Comparison of ENCODE assay signal across 26 cellular contexts in the genomic region with DNA sequence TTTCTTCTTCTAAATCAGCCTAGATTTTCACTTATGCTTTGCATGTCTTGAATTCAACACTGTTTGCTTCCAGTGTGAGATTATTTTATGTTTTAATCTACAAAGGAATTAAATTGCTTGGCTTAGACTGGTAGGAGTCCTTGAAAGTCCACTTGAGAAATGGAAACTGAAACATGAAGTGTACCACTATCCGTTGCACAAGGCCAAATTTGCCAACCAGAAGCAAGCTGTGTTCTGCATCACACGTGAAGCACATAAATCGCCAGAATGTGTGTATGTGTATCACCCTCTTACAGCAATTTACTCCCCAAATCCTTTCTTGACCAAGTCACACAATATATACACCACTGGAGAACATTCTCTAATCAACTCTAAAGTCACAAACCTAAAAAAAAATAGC. TPM values are rescaled to one million over a fixed set of nuclear protein-coding genes. Genes with fewer than 3 reads are reported as not detected.
DNase-seq lines count a peak whose midpoint lies in the region; ATAC-seq, FAIRE-seq and TF ChIP-seq lines count a peak whose summit lies in the region.
"Had no signal": no experiment of that assay in that cellular context is flagged by ENCODE, and none has a peak within 500 bp of the region (broad histone marks: within the 10 kb centered on the region; RNA-seq: fewer than 3 reads in every experiment).

No MANE protein-coding gene starts in this region.

- intact Hi-C loops in psoas muscle (cut with DNase I) (no loop called here), colonic mucosa (cut with DNase I) (loop anchor here (10.0 kb wide), 1 partner anchor 80 kb away; no protein-coding TSS in a partner anchor), ascending aorta (cut with DNase I) (no loop called here)

- H3K36me3 ChIP-seq in endocrine pancreas (ENCODE audit: control insufficient read depth, insufficient read depth, low read length), result no peaks in the 10 kb centered on the region
- no peaks in the 10 kb centered on the region for H3K36me3 ChIP-seq in psoas muscle (ENCODE audit: insufficient read depth in 1 of 2, low read depth in 1 of 2)
- H3K36me3 ChIP-seq in colonic mucosa, result no peaks in the 10 kb centered on the region
- no peaks in the 10 kb centered on the region for H3K36me3 ChIP-seq in ascending aorta
- H3K36me3 ChIP-seq: gastroesophageal sphincter, left ventricle myocardium inferior, upper lobe of left lung had no signal

- no peaks in the 10 kb centered on the region for H3K4me1 ChIP-seq in endocrine pancreas (ENCODE audit: control insufficient read depth, insufficient read depth, low read length)
- peaks cover 19% of the 10 kb centered on the region for H3K4me1 ChIP-seq in psoas muscle
- no peaks in the 10 kb centered on the region for H3K4me1 ChIP-seq in colonic mucosa
- no peaks in the 10 kb centered on the region for H3K4me1 ChIP-seq in ascending aorta

- TF ChIP-seq CTCF in psoas muscle (IDR thresholded peaks at IDR 0.05), result no peak
- no peak for TF ChIP-seq CTCF in colonic mucosa (IDR thresholded peaks at IDR 0.05)
- TF ChIP-seq CTCF in ascending aorta (IDR thresholded peaks at IDR 0.05), result no peak

- H3K4me3 ChIP-seq in endocrine pancreas (ENCODE audit: control insufficient read depth, insufficient read depth, low read length), result peak overlapping the region; percentile 7
- H3K4me3 ChIP-seq in psoas muscle, result peak overlapping the region; percentile 27
- no peak overlapping the region for H3K4me3 ChIP-seq in colonic mucosa
- H3K4me3 ChIP-seq in ascending aorta, result no peak overlapping the region
- H3K4me3 ChIP-seq: gastroesophageal sphincter, left ventricle myocardium inferior, upper lobe of left lung had no signal

- H3K27me3 ChIP-seq in endocrine pancreas (ENCODE audit: control insufficient read depth, insufficient read depth, low read length), result no peaks in the 10 kb centered on the region
- peaks cover 0 to 5% (median 0%) of the 10 kb centered on the region in 3 donors for H3K27me3 ChIP-seq in psoas muscle (ENCODE audit: insufficient read depth in 3 of 3, low read length in 2 of 3)
- no peaks in the 10 kb centered on the region for H3K27me3 ChIP-seq in colonic mucosa
- no peaks in the 10 kb centered on the region for H3K27me3 ChIP-seq in ascending aorta
- H3K27me3 ChIP-seq: gastroesophageal sphincter, upper lobe of left lung had no signal

- WGBS in psoas muscle, 3 donors, result 40 to 60% (median 42%) methylated on average over 3 of the region's 3 CpGs

- H3K27ac ChIP-seq in psoas muscle, result peak overlapping the region; percentile 26
- no peak overlapping the region for H3K27ac ChIP-seq in colonic mucosa
- no peak overlapping the region for H3K27ac ChIP-seq in ascending aorta
- H3K27ac ChIP-seq: gastroesophageal sphincter, HL-60, left ventricle myocardium inferior, upper lobe of left lung had no signal

- H3K9ac ChIP-seq in endocrine pancreas (ENCODE audit: control insufficient read depth, insufficient read depth, low read length), result no peak overlapping the region
- no peak overlapping the region for H3K9ac ChIP-seq in colonic mucosa (ENCODE audit: low read depth in 2 of 2, low read length in 2 of 2)

- peak; percentile 33 for FAIRE-seq in GM18507 (lab: Jason Lieb, UNC)
- FAIRE-seq: endometrium had no signal

- peak in 3 of 4 donors; percentile 58 to 78 (median 70) for ATAC-seq in psoas muscle
- ATAC-seq: activated CD8-positive, alpha-beta T cell treated with anti-CD3 and anti-CD28 coated beads for 36 hours; activated T-helper 17 cell treated with anti-CD3 and anti-CD28 coated beads, Interleukin-2, amount 50 U/mL, for 72 hours; gastroesophageal sphincter; naive thymus-derived CD8-positive, alpha-beta T cell; T-helper 17 cell had no signal

- no peaks in the 10 kb centered on the region for H3K9me3 ChIP-seq in endocrine pancreas (ENCODE audit: control insufficient read depth, low read length)
- no peaks in the 10 kb centered on the region for H3K9me3 ChIP-seq in psoas muscle
- H3K9me3 ChIP-seq in colonic mucosa, result no peaks in the 10 kb centered on the region
- no peaks in the 10 kb centered on the region for H3K9me3 ChIP-seq in ascending aorta
- H3K9me3 ChIP-seq: gastroesophageal sphincter, left ventricle myocardium inferior, upper lobe of left lung had no signal

- DNase-seq in GM18507 (ENCODE audit: extremely low spot score, insufficient read length, low read depth), result no peak
- peak; percentile 80 for DNase-seq in MV-4-11 (lab: John Stamatoyannopoulos, UW)
- no peak for DNase-seq in psoas muscle
- DNase-seq in colonic mucosa, result no peak
- DNase-seq in ascending aorta (ENCODE audit: low spot score in 2 of 2), result no peak
- no peak for DNase-seq in NCI-H2227 treated with DMSO at 0.1 percent for 48 hours (lab: John Stamatoyannopoulos, UW)
- no peak for DNase-seq in DMS 273 treated with DMSO at 0.1 percent for 48 hours (lab: John Stamatoyannopoulos, UW)
- DNase-seq: activated CD8-positive, alpha-beta T cell treated with anti-CD3 and anti-CD28 coated beads for 36 hours; activated naive CD4-positive, alpha-beta T cell treated with anti-CD3 and anti-CD28 coated beads, Interleukin-2, amount 50 U/mL, for 16 hours; amygdala; C1 segment of cervical spinal cord; left ventricle myocardium inferior; midbrain; naive thymus-derived CD8-positive, alpha-beta T cell; NCI-H1092 treated with DMSO at 0.1 percent for 48 hours; NCI-H187; NCI-H526 treated with DMSO at 0.1 percent for 48 hours; RPMI8226; T-helper 17 cell; upper lobe of left lung had no signal

RNA-seq across cellular contexts. Expression of a gene that starts 10.3 kb away (rescaled TPM):
- total RNA-seq in psoas muscle (1 to 10 TPM; 3.1 to 7.6 (median 4.3) TPM), colonic mucosa (10 to 100 TPM; 66.7 to 89.9 TPM), ascending aorta (17.8 TPM)
- polyA plus RNA-seq in psoas muscle, result 1 to 10 TPM; 1.1 to 1.5 (median 1.5) TPM
- total RNA-seq: activated CD8-positive, alpha-beta T cell treated with anti-CD3 and anti-CD28 coated beads for 36 hours; LHCN-M2; naive thymus-derived CD8-positive, alpha-beta T cell had no signal

Comparison
In these comparisons a context has a peak if more than half of its experiments do, and no peak if none do; other contexts are left out.
1. H3K4me3 ChIP-seq: peak in endocrine pancreas (single experiment) and psoas muscle (single experiment); none in colonic mucosa (single experiment) and ascending aorta (0 of 2).